10 cellular contexts compared by ENCODE assay signal in genomic region chr7:131010029-131010705, GRCh38.
DNase-seq lines count a peak whose midpoint lies in the region; ATAC-seq and TF ChIP-seq lines count a peak whose summit lies in the region.
"Had no signal": no experiment of that assay in that cellular context is flagged by ENCODE, and none has a peak within 500 bp of the region (broad histone marks: within the 10 kb centered on the region; RNA-seq: fewer than 3 reads in every experiment).

No MANE protein-coding gene starts in this region.

- H3K4me2 ChIP-seq in DOHH2 (ENCODE audit: low read length): peak overlapping the region; percentile 86

- TF ChIP-seq POLR2A in NB4 (IDR thresholded peaks at IDR 0.05; ENCODE audit: extremely low read depth, insufficient read length) (no peak), heart left ventricle (IDR thresholded peaks at IDR 0.05) (no peak)

- H3K4me1 ChIP-seq in DOHH2 (ENCODE audit: control insufficient read depth, low read length): peaks cover 81% of the 10 kb centered on the region
- peaks cover 80% of the 10 kb centered on the region for H3K4me1 ChIP-seq in psoas muscle
- peaks cover 15 to 88% (median 60%) of the 10 kb centered on the region in 12 donors for H3K4me1 ChIP-seq in heart left ventricle

- H3F3A ChIP-seq in DOHH2 (ENCODE audit: control insufficient read depth, insufficient read depth): peaks cover 42% of the 10 kb centered on the region

- peak; percentile 62 for DNase-seq in NB4 (ENCODE audit: low read depth)
- DNase-seq in caudate nucleus (lab: John Stamatoyannopoulos, UW): no peak
- DNase-seq in psoas muscle: peak in 1 of 2 donors; percentile 58
- DNase-seq in NCI-H2171 treated with DMSO at 0.1 percent for 48 hours (lab: John Stamatoyannopoulos, UW): no peak
- no peak for DNase-seq in heart left ventricle
- DNase-seq: NCI-H1105 treated with DMSO at 0.1 percent for 48 hours had no signal

- H4K20me1 ChIP-seq in DOHH2 (ENCODE audit: control insufficient read depth, insufficient read depth, low read depth, low read length): peaks cover 11% of the 10 kb centered on the region

- H3K9me2 ChIP-seq in DOHH2 (replicated peaks; ENCODE audit: control insufficient read depth, low read length): no peaks in the 10 kb centered on the region

- H3K79me2 ChIP-seq in DOHH2 (ENCODE audit: control insufficient read depth, low read length): peaks cover 96% of the 10 kb centered on the region

- intact Hi-C loops in psoas muscle (cut with DNase I) (no loop called here), heart left ventricle (cut with DNase I) (loop anchor here in 1 of 10 donors (5.0 kb wide), 1 partner anchor 113 kb away; no protein-coding TSS in a partner anchor)

- WGBS in psoas muscle, 3 donors: 82 to 97% (median 86%) methylated on average over 12 of the region's 12 CpGs
- WGBS in heart left ventricle, 4 donors: 92 to 95% (median 94%) methylated on average over 12 of the region's 12 CpGs

- H3K4me3 ChIP-seq in DOHH2 (ENCODE audit: low read length): no peak overlapping the region
- H3K4me3 ChIP-seq in NB4 (ENCODE audit: low read depth, low read length): no peak overlapping the region
- no peak overlapping the region for H3K4me3 ChIP-seq in psoas muscle
- no peak overlapping the region for H3K4me3 ChIP-seq in heart left ventricle
- H3K4me3 ChIP-seq: suprapubic skin had no signal

- H3K27me3 ChIP-seq in DOHH2 (ENCODE audit: control insufficient read depth, low read length) (no peaks in the 10 kb centered on the region), psoas muscle (ENCODE audit: insufficient read depth in 3 of 3, low read length in 2 of 3) (no peaks in the 10 kb centered on the region), heart left ventricle (no peaks in the 10 kb centered on the region)
- H3K27me3 ChIP-seq: suprapubic skin had no signal

- H3K36me3 ChIP-seq in DOHH2 (ENCODE audit: control insufficient read depth, low read length) (peaks cover 22% of the 10 kb centered on the region), psoas muscle (ENCODE audit: insufficient read depth in 1 of 2, low read depth in 1 of 2) (peaks cover 0 to 3% of the 10 kb centered on the region in 2 donors), heart left ventricle (peaks cover 0 to 8% (median 0%) of the 10 kb centered on the region in 9 donors)
- H3K36me3 ChIP-seq: suprapubic skin had no signal

- H3K27ac ChIP-seq in DOHH2 (ENCODE audit: low read depth, low read length): no peak overlapping the region
- peak overlapping the region; percentile 84 for H3K27ac ChIP-seq in caudate nucleus (ENCODE audit: low read depth, low read length)
- peak overlapping the region; percentile 50 for H3K27ac ChIP-seq in psoas muscle
- H3K27ac ChIP-seq in heart left ventricle: peak overlapping the region in 1 of 12 donors; percentile 79

- H3K9me3 ChIP-seq in DOHH2 (ENCODE audit: control insufficient read depth, insufficient read depth, low read length) (no peaks in the 10 kb centered on the region), psoas muscle (no peaks in the 10 kb centered on the region), heart left ventricle (no peaks in the 10 kb centered on the region)
- H3K9me3 ChIP-seq: suprapubic skin had no signal

- TF ChIP-seq CTCF in DOHH2 (IDR thresholded peaks at IDR 0.05; ENCODE audit: low read depth, low read length, poor library complexity, severe bottlenecking) (no peak), NB4 (IDR thresholded peaks at IDR 0.05; ENCODE audit: low read depth, low read length) (no peak), psoas muscle (IDR thresholded peaks at IDR 0.05) (no peak), heart left ventricle (IDR thresholded peaks at IDR 0.05) (no peak)

- ATAC-seq in psoas muscle: peak in 2 of 4 donors; percentile 32 to 33
- no peak for ATAC-seq in HG02973 (IDR thresholded peaks at IDR 0.05; ENCODE audit: unreplicated experiment)
- no peak for ATAC-seq in activated CD4-positive, CD25-positive, alpha-beta regulatory T cell treated with anti-CD3 and anti-CD28 coated beads, Interleukin-2, amount 50 U/mL, for 24 hours
- ATAC-seq in heart left ventricle: no peak
